Comparison of ENCODE assay signal across 1 cellular context in genomic region chr11:100808904-100809491, GRCh38.
TF ChIP-seq lines count a peak whose summit lies in the region.

No MANE protein-coding gene starts in this region.

TF ChIP-seq in HEK293, 187 proteins besides CTCF, POLR2A, EP300 and RAD21 (continued from another document and continues in another):
- TF ChIP-seq, protein P1, sequence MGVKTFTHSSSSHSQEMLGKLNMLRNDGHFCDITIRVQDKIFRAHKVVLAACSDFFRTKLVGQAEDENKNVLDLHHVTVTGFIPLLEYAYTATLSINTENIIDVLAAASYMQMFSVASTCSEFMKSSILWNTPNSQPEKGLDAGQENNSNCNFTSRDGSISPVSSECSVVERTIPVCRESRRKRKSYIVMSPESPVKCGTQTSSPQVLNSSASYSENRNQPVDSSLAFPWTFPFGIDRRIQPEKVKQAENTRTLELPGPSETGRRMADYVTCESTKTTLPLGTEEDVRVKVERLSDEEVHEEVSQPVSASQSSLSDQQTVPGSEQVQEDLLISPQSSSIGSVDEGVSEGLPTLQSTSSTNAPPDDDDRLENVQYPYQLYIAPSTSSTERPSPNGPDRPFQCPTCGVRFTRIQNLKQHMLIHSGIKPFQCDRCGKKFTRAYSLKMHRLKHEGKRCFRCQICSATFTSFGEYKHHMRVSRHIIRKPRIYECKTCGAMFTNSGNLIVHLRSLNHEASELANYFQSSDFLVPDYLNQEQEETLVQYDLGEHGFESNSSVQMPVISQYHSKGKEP (tag by site-specific recombination; IDR thresholded peaks at IDR 0.05), result no peak
- TF ChIP-seq, protein P2, sequence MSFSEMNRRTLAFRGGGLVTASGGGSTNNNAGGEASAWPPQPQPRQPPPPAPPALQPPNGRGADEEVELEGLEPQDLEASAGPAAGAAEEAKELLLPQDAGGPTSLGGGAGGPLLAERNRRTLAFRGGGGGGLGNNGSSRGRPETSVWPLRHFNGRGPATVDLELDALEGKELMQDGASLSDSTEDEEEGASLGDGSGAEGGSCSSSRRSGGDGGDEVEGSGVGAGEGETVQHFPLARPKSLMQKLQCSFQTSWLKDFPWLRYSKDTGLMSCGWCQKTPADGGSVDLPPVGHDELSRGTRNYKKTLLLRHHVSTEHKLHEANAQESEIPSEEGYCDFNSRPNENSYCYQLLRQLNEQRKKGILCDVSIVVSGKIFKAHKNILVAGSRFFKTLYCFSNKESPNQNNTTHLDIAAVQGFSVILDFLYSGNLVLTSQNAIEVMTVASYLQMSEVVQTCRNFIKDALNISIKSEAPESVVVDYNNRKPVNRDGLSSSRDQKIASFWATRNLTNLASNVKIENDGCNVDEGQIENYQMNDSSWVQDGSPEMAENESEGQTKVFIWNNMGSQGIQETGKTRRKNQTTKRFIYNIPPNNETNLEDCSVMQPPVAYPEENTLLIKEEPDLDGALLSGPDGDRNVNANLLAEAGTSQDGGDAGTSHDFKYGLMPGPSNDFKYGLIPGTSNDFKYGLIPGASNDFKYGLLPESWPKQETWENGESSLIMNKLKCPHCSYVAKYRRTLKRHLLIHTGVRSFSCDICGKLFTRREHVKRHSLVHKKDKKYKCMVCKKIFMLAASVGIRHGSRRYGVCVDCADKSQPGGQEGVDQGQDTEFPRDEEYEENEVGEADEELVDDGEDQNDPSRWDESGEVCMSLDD (tag by site-specific recombination; IDR thresholded peaks at IDR 0.05), result no peak
- no peak for TF ChIP-seq ZSCAN4 (tag by site-specific recombination; IDR thresholded peaks at IDR 0.05)
- no peak for TF ChIP-seq ZFP41 (tag by site-specific recombination; IDR thresholded peaks at IDR 0.05; ENCODE audit: borderline replicate concordance)
- no peak for TF ChIP-seq ZNF2 (tag by site-specific recombination; IDR thresholded peaks at IDR 0.05)
- TF ChIP-seq, protein P3, sequence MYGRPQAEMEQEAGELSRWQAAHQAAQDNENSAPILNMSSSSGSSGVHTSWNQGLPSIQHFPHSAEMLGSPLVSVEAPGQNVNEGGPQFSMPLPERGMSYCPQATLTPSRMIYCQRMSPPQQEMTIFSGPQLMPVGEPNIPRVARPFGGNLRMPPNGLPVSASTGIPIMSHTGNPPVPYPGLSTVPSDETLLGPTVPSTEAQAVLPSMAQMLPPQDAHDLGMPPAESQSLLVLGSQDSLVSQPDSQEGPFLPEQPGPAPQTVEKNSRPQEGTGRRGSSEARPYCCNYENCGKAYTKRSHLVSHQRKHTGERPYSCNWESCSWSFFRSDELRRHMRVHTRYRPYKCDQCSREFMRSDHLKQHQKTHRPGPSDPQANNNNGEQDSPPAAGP (tag by site-specific recombination; IDR thresholded peaks at IDR 0.05), result no peak
- peak; percentile 42 for TF ChIP-seq ZXDB (tag by site-specific recombination; IDR thresholded peaks at IDR 0.05)
- TF ChIP-seq, protein P4, sequence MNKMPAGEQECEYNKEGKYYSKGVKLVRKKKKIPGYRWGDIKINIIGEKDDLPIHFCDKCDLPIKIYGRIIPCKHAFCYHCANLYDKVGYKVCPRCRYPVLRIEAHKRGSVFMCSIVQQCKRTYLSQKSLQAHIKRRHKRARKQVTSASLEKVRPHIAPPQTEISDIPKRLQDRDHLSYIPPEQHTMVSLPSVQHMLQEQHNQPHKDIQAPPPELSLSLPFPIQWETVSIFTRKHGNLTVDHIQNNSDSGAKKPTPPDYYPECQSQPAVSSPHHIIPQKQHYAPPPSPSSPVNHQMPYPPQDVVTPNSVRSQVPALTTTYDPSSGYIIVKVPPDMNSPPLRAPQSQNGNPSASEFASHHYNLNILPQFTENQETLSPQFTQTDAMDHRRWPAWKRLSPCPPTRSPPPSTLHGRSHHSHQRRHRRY (tag by site-specific recombination; IDR thresholded peaks at IDR 0.05), result no peak
- TF ChIP-seq ZNF600 (tag by site-specific recombination; IDR thresholded peaks at IDR 0.05), result no peak
- no peak for TF ChIP-seq ZNF707 (tag by site-specific recombination; IDR thresholded peaks at IDR 0.05)
- TF ChIP-seq ELK4 (IDR thresholded peaks at IDR 0.05; ENCODE audit: borderline replicate concordance, low read depth, low read length), result no peak
- TF ChIP-seq ZBTB49 (tag by site-specific recombination; IDR thresholded peaks at IDR 0.05; ENCODE audit: low read depth), result no peak
- no peak for TF ChIP-seq ZNF555 (tag by site-specific recombination; conservative IDR thresholded peaks at IDR 0.05)
- TF ChIP-seq, protein P5, sequence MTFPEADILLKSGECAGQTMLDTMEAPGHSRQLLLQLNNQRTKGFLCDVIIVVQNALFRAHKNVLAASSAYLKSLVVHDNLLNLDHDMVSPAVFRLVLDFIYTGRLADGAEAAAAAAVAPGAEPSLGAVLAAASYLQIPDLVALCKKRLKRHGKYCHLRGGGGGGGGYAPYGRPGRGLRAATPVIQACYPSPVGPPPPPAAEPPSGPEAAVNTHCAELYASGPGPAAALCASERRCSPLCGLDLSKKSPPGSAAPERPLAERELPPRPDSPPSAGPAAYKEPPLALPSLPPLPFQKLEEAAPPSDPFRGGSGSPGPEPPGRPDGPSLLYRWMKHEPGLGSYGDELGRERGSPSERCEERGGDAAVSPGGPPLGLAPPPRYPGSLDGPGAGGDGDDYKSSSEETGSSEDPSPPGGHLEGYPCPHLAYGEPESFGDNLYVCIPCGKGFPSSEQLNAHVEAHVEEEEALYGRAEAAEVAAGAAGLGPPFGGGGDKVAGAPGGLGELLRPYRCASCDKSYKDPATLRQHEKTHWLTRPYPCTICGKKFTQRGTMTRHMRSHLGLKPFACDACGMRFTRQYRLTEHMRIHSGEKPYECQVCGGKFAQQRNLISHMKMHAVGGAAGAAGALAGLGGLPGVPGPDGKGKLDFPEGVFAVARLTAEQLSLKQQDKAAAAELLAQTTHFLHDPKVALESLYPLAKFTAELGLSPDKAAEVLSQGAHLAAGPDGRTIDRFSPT (tag by site-specific recombination; IDR thresholded peaks at IDR 0.05), result no peak
- TF ChIP-seq ZNF132 (tag by site-specific recombination; IDR thresholded peaks at IDR 0.05; ENCODE audit: borderline replicate concordance), result no peak
- TF ChIP-seq ZNF341 (tag by site-specific recombination; IDR thresholded peaks at IDR 0.05; ENCODE audit: low read depth), result no peak
- TF ChIP-seq, protein P6, sequence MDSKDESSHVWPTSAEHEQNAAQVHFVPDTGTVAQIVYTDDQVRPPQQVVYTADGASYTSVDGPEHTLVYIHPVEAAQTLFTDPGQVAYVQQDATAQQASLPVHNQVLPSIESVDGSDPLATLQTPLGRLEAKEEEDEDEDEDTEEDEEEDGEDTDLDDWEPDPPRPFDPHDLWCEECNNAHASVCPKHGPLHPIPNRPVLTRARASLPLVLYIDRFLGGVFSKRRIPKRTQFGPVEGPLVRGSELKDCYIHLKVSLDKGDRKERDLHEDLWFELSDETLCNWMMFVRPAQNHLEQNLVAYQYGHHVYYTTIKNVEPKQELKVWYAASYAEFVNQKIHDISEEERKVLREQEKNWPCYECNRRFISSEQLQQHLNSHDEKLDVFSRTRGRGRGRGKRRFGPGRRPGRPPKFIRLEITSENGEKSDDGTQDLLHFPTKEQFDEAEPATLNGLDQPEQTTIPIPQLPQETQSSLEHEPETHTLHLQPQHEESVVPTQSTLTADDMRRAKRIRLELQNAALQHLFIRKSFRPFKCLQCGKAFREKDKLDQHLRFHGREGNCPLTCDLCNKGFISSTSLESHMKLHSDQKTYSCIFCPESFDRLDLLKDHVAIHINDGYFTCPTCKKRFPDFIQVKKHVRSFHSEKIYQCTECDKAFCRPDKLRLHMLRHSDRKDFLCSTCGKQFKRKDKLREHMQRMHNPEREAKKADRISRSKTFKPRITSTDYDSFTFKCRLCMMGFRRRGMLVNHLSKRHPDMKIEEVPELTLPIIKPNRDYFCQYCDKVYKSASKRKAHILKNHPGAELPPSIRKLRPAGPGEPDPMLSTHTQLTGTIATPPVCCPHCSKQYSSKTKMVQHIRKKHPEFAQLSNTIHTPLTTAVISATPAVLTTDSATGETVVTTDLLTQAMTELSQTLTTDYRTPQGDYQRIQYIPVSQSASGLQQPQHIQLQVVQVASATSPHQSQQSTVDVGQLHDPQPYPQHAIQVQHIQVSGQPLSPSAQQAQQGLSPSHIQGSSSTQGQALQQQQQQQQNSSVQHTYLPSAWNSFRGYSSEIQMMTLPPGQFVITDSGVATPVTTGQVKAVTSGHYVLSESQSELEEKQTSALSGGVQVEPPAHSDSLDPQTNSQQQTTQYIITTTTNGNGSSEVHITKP (tag by site-specific recombination; IDR thresholded peaks at IDR 0.05), result peak; percentile 64
- TF ChIP-seq ZNF501 (tag by site-specific recombination; IDR thresholded peaks at IDR 0.05), result no peak
- TF ChIP-seq ZNF114 (tag by site-specific recombination; IDR thresholded peaks at IDR 0.05), result no peak
- TF ChIP-seq ZBTB21 (tag by site-specific recombination; IDR thresholded peaks at IDR 0.05), result no peak
- no peak for TF ChIP-seq ZNF544 (tag by site-specific recombination; IDR thresholded peaks at IDR 0.05)
- TF ChIP-seq ZNF37A (tag by site-specific recombination; IDR thresholded peaks at IDR 0.05), result no peak
- TF ChIP-seq ZNF362 (tag by site-specific recombination; IDR thresholded peaks at IDR 0.05), result no peak
- no peak for TF ChIP-seq ZNF155 (tag by site-specific recombination; IDR thresholded peaks at IDR 0.05)
- no peak for TF ChIP-seq ZNF274 (IDR thresholded peaks at IDR 0.05; ENCODE audit: low read length)
- TF ChIP-seq ZNF274 (tag by site-specific recombination; IDR thresholded peaks at IDR 0.05; ENCODE audit: borderline replicate concordance), result no peak
- TF ChIP-seq ZSCAN5A (tag by site-specific recombination; IDR thresholded peaks at IDR 0.05), result no peak
- no peak for TF ChIP-seq ZNF571 (tag by site-specific recombination; IDR thresholded peaks at IDR 0.05)
- no peak for TF ChIP-seq ZNF837 (tag by site-specific recombination; IDR thresholded peaks at IDR 0.05)
- TF ChIP-seq ZNF311 (tag by site-specific recombination; IDR thresholded peaks at IDR 0.05; ENCODE audit: borderline replicate concordance), result no peak
- no peak for TF ChIP-seq ZNF621 (tag by site-specific recombination; IDR thresholded peaks at IDR 0.05)
- TF ChIP-seq RBAK (tag by site-specific recombination; IDR thresholded peaks at IDR 0.05), result no peak
- no peak for TF ChIP-seq ZNF184 (tag by site-specific recombination; IDR thresholded peaks at IDR 0.05)
- TF ChIP-seq ZNF785 (tag by site-specific recombination; IDR thresholded peaks at IDR 0.05), result no peak
- TF ChIP-seq ZFP37 (tag by site-specific recombination; IDR thresholded peaks at IDR 0.05), result no peak
- TF ChIP-seq ZBTB48 (tag by site-specific recombination; IDR thresholded peaks at IDR 0.05), result no peak
- no peak for TF ChIP-seq ZSCAN23 (tag by site-specific recombination; IDR thresholded peaks at IDR 0.05)
- TF ChIP-seq ZNF76 (tag by site-specific recombination; IDR thresholded peaks at IDR 0.05; ENCODE audit: borderline replicate concordance, low read depth), result no peak
